ENCODE assay signal across 7 cellular contexts in the genomic region with DNA sequence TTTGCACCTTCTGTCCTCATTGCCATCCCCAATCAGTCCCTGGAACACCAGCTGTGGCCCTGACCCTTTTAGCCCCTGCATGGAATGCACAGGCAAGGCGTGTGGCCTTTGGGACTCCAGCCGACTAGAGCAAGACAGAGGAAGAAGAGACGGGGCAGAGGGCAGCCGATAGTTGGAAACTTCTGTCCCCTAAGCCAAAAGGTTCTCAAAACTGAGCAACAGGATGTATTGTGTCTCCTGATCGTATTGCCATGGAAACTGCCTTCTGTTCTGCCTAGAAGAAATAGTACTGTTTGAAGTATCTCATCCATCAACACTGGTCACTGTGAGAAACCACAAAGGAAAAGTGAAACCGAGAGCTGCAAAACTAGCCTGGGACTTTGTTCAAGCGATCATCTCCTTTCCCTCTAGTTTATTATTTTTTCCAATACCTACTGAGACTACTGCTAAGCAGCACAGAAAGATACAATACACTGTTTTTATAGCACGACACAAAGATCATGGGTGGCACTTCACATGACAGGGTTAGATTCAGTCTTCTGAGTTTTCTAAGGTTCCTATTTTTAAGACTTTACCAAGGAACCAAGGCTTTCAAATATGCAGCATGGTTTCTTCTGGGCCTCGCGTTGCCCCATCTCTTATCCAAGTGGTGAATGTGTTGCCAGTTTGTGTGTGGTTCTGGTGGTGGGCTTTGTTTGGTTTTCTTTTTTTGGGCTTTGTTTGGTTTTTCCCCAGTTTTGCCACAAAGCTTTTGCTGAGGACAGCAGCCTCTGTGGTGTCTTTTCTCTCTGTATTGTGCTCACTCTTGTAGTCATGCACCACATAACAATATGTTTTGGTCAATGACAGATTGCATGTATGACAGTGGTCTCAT. TPM values are rescaled to one million over a fixed set of nuclear protein-coding genes. Genes with fewer than 3 reads are reported as not detected.
DNase-seq lines count a peak whose midpoint lies in the region; ATAC-seq and TF ChIP-seq lines count a peak whose summit lies in the region.

No MANE protein-coding gene starts in this region.

- 74% methylated on average over 10 of the region's 10 CpGs for WGBS in urinary bladder

- intact Hi-C loops in OCI-LY7 (cut with micrococcal nuclease; ENCODE audit: unreplicated experiment), result no loop called here

- peak overlapping the region; percentile 61 for H3K4me2 ChIP-seq in OCI-LY7 (ENCODE audit: low read length)

- H3K36me3 ChIP-seq in OCI-LY7 (ENCODE audit: insufficient read depth, low read length) (peaks cover 20% of the 10 kb centered on the region), urinary bladder (ENCODE audit: insufficient read depth) (no peaks in the 10 kb centered on the region)

- no TSS peak for BruUV-seq in OCI-LY7 (replicated peaks; lab: Mats Ljungman, UMichigan)

- CTCF ChIA-PET in OCI-LY7 (lab: Charles Lee; ENCODE audit: unreplicated experiment), result no interaction called here

- DNase-seq in OCI-LY7 (ENCODE audit: low spot score) (peak; percentile 38), lung microvascular endothelial cell (ENCODE audit: low read depth in 2 of 2) (peak; percentile 92 to 97), NCI-H226 (no peak)
- DNase-seq in central memory CD4-positive, alpha-beta T cell, result peak; percentile 93

- no peak for TF ChIP-seq CTCF in OCI-LY7 (conservative IDR thresholded peaks at IDR 0.05; ENCODE audit: low read length)

- H3K9me3 ChIP-seq in OCI-LY7 (ENCODE audit: low read length), result no peaks in the 10 kb centered on the region

- H4K20me1 ChIP-seq in OCI-LY7 (ENCODE audit: insufficient read depth, low read length), result no peaks in the 10 kb centered on the region

- no peaks in the 10 kb centered on the region for H3K79me2 ChIP-seq in OCI-LY7 (ENCODE audit: insufficient read depth, low read depth, low read length)

- POLR2A ChIA-PET in OCI-LY7 (lab: Charles Lee), result no interaction called here

- H3K4me1 ChIP-seq in OCI-LY7 (ENCODE audit: insufficient read depth, low read length, poor library complexity, severe bottlenecking), result peaks cover 12% of the 10 kb centered on the region
- H3K4me1 ChIP-seq in urinary bladder (ENCODE audit: insufficient read depth), result no peaks in the 10 kb centered on the region

- H3K4me3 ChIP-seq in OCI-LY7 (ENCODE audit: low read depth, low read length, poor library complexity, severe bottlenecking) (no peak overlapping the region), urinary bladder (ENCODE audit: low read depth, low read length) (no peak overlapping the region)

- no peak overlapping the region for H3K27ac ChIP-seq in OCI-LY7 (ENCODE audit: low read depth, low read length, poor library complexity, severe bottlenecking)
- peak overlapping the region; percentile 12 for H3K27ac ChIP-seq in urinary bladder (ENCODE audit: low read depth)

- no peak overlapping the region for H2AFZ ChIP-seq in OCI-LY7 (ENCODE audit: low read length)

- H3K9me2 ChIP-seq in OCI-LY7 (ENCODE audit: insufficient read depth, low read length), result no peaks in the 10 kb centered on the region

- ATAC-seq in GM18867 (IDR thresholded peaks at IDR 0.05; ENCODE audit: unreplicated experiment) (peak; percentile 72), HG02840 (IDR thresholded peaks at IDR 0.05; ENCODE audit: low FRiP score, unreplicated experiment) (peak; percentile 44)

RNA-seq across cellular contexts. Expression of gene GPR183, which starts 49.3 kb away (rescaled TPM):
- total RNA-seq in OCI-LY7 (2014; rRNA removed; shearing (Covaris generic)), result not detected in 2 replicates
- total RNA-seq in OCI-LY7 (2022) (not detected in 2 replicates), lung microvascular endothelial cell (0.40 and 1.1 TPM in 2 replicates), urinary bladder (22.8 TPM)
- 22.1 TPM for polyA plus RNA-seq in urinary bladder

Comparison
In these comparisons a context has a peak if more than half of its experiments do, and no peak if none do; other contexts are left out.
1. RNA of gene GPR183, which starts 49.3 kb away (total RNA-seq): 22.8 TPM in urinary bladder (single experiment); 0.40 to 1.1 TPM in lung microvascular endothelial cell and not detected in OCI-LY7; every median in the first group is over 10 times any median in the second.